ENCODE assay signal across 21 cellular contexts in genomic region chr2:236209535-236209934, GRCh38. TPM values are rescaled to one million over a fixed set of nuclear protein-coding genes. Genes with fewer than 3 reads are reported as not detected.
A peak's percentile ranks its signal among the peaks of the same experiment; 100 is the strongest.
DNase-seq lines count a peak whose midpoint lies in the region; ATAC-seq, FAIRE-seq and TF ChIP-seq lines count a peak whose summit lies in the region.
"Had no signal": no experiment of that assay in that cellular context is flagged by ENCODE, and none has a peak within 500 bp of the region (broad histone marks: within the 10 kb centered on the region; RNA-seq: fewer than 3 reads in every experiment).

No MANE protein-coding gene starts in this region.

- no peaks in the 10 kb centered on the region for H3F3A ChIP-seq in GM23338 (replicated peaks; ENCODE audit: low read depth)

- H3K9ac ChIP-seq in neuronal stem cell (ENCODE audit: low read depth, low read length, poor library complexity), result no peak overlapping the region

- no peak overlapping the region for H4K8ac ChIP-seq in neuronal stem cell (ENCODE audit: low read depth, low read length)

- no peaks in the 10 kb centered on the region for H3K79me2 ChIP-seq in GM23338 (replicated peaks; ENCODE audit: insufficient read depth)

- H3K9me3 ChIP-seq in neuronal stem cell (replicated peaks in 1 of 2; ENCODE audit: control insufficient read depth in 2 of 2, insufficient read depth in 1 of 2, low read depth in 1 of 2, low read length in 2 of 2) (peaks cover 3 to 4% of the 10 kb centered on the region in 2 donors), MG63 (no peaks in the 10 kb centered on the region; the same call in 1 of the 2 replicates)

- H3K36me3 Mint-ChIP-seq in GM23338 (ENCODE audit: low read depth), result no peaks in the 10 kb centered on the region
- no peaks in the 10 kb centered on the region for H3K36me3 Mint-ChIP-seq in activated naive CD8-positive, alpha-beta T cell treated with anti-CD3 and anti-CD28 coated beads for 36 hours

- H3K9me3 Mint-ChIP-seq in GM23338, result peaks cover 3% of the 10 kb centered on the region; the same call in 1 of the 3 replicates
- H3K9me3 Mint-ChIP-seq in activated naive CD8-positive, alpha-beta T cell treated with anti-CD3 and anti-CD28 coated beads for 36 hours, result peaks cover 8% of the 10 kb centered on the region

- no peak overlapping the region for H3K4me3 ChIP-seq in GM23338
- no peak overlapping the region for H3K4me3 ChIP-seq in neuronal stem cell (ENCODE audit: low read length in 2 of 2)
- no peak overlapping the region for H3K4me3 ChIP-seq in MG63
- H3K4me3 ChIP-seq: left lung, skin epidermis had no signal

- H3K9me2 ChIP-seq in GM23338 (ENCODE audit: insufficient read depth), result no peaks in the 10 kb centered on the region

- no peaks in the 10 kb centered on the region for H3K79me1 ChIP-seq in neuronal stem cell (ENCODE audit: low read depth, low read length)

- ATAC-seq in GM23338 (peak; percentile 47), foreskin keratinocyte (no peak)
- ATAC-seq: effector memory CD8-positive, alpha-beta T cell; left lung had no signal

- H2BK5ac ChIP-seq in neuronal stem cell (ENCODE audit: low read length), result no peak overlapping the region

- in situ Hi-C loops in KBM-7 (cut with MboI; ENCODE audit: low pct_unique_long_range_greater_than_20kb, low sequenced_read_pairs), result no loop called here

- no peak overlapping the region for H2AK5ac ChIP-seq in neuronal stem cell (ENCODE audit: low read depth, low read length)

- no peak overlapping the region for H2BK15ac ChIP-seq in neuronal stem cell (ENCODE audit: low read length)

- H3K27me3 Mint-ChIP-seq in GM23338 (ENCODE audit: insufficient read depth, low read depth, poor library complexity), result peaks cover 14% of the 10 kb centered on the region
- peaks cover 9% of the 10 kb centered on the region for H3K27me3 Mint-ChIP-seq in activated naive CD8-positive, alpha-beta T cell treated with anti-CD3 and anti-CD28 coated beads for 36 hours

- no peaks in the 10 kb centered on the region for H4K20me1 ChIP-seq in GM23338 (replicated peaks; ENCODE audit: insufficient read depth)

- no peak overlapping the region for H3K4me2 ChIP-seq in GM23338
- no peak overlapping the region for H3K4me2 ChIP-seq in neuronal stem cell (ENCODE audit: insufficient read depth, low read length, poor library complexity, severe bottlenecking)

- H3K36me3 ChIP-seq in GM23338 (ENCODE audit: insufficient read depth) (no peaks in the 10 kb centered on the region), neuronal stem cell (replicated peaks in 1 of 2; ENCODE audit: control insufficient read depth in 2 of 2, insufficient read depth in 2 of 2, low read length in 2 of 2) (no peaks in the 10 kb centered on the region), MG63 (no peaks in the 10 kb centered on the region)
- H3K36me3 ChIP-seq: left lung had no signal

- H3K4me1 Mint-ChIP-seq in GM23338, result peaks cover 20% of the 10 kb centered on the region
- H3K4me1 Mint-ChIP-seq in activated naive CD8-positive, alpha-beta T cell treated with anti-CD3 and anti-CD28 coated beads for 36 hours, result no peaks in the 10 kb centered on the region

- no peak overlapping the region for H2BK120ac ChIP-seq in neuronal stem cell (ENCODE audit: low read depth, low read length)

- no peak overlapping the region for H2BK12ac ChIP-seq in neuronal stem cell (ENCODE audit: low read length)

- H3K23ac ChIP-seq in neuronal stem cell (ENCODE audit: low read depth, low read length, poor library complexity), result no peak overlapping the region

- peak overlapping the region; percentile 16 for H3K18ac ChIP-seq in neuronal stem cell (ENCODE audit: low read length)

- H3K27ac Mint-ChIP-seq in GM23338, result peak overlapping the region; percentile 20; the same call in 1 of the 2 replicates
- H3K27ac Mint-ChIP-seq in activated naive CD8-positive, alpha-beta T cell treated with anti-CD3 and anti-CD28 coated beads for 36 hours, result no peak overlapping the region
- H3K27ac Mint-ChIP-seq: effector memory CD8-positive, alpha-beta T cell had no signal

- no peaks in the 10 kb centered on the region for H3K27me3 ChIP-seq in GM23338 (ENCODE audit: insufficient read depth)
- peaks cover 32% of the 10 kb centered on the region for H3K27me3 ChIP-seq in foreskin keratinocyte
- no peaks in the 10 kb centered on the region for H3K27me3 ChIP-seq in neuronal stem cell (ENCODE audit: control insufficient read depth in 3 of 3, insufficient read depth in 3 of 3, low read depth in 1 of 3, low read length in 3 of 3)
- H3K27me3 ChIP-seq in MG63, result no peaks in the 10 kb centered on the region

- peak; percentile 68 for DNase-seq in GM23338 (ENCODE audit: low spot score)
- DNase-seq in RCC 7860 (ENCODE audit: low spot score), result peak; percentile 23
- peak; percentile 8 to 35 for DNase-seq in foreskin keratinocyte
- no peak for DNase-seq in neuronal stem cell (ENCODE audit: low spot score)
- no peak for DNase-seq in KBM-7
- no peak for DNase-seq in activated naive CD8-positive, alpha-beta T cell treated with anti-CD3 and anti-CD28 coated beads for 36 hours
- DNase-seq in stimulated activated naive CD4-positive, alpha-beta T cell treated with Interleukin-2 at 50 U/mL for 16 hours (lab: John Stamatoyannopoulos, UW), result no peak
- no peak for DNase-seq in MG63
- DNase-seq: caudate nucleus; COR-L47; effector memory CD8-positive, alpha-beta T cell; GF-D8; hippocampal formation; left lung; NCI-H1417; Right ventricle myocardium superior; stimulated activated CD4-positive, alpha-beta T cell treated with anti-CD3 and anti-CD28 coated beads, Interleukin-4, amount 100 ng/mL, for 24 hours had no signal

- H3K27ac ChIP-seq in GM23338 (ENCODE audit: low read depth) (no peak overlapping the region), foreskin keratinocyte (no peak overlapping the region), neuronal stem cell (replicated peaks; ENCODE audit: low read length) (no peak overlapping the region)
- H3K27ac ChIP-seq: left lung, skin epidermis, VCaP had no signal

- H3K4me1 ChIP-seq in GM23338 (ENCODE audit: insufficient read depth) (peaks cover 4% of the 10 kb centered on the region; the same call in 1 of the 2 replicates), foreskin keratinocyte (no peaks in the 10 kb centered on the region), neuronal stem cell (ENCODE audit: control insufficient read depth in 2 of 2, insufficient read depth in 1 of 2, low read depth in 1 of 2, low read length in 2 of 2) (peaks cover 0 to 16% of the 10 kb centered on the region in 2 donors)
- H3K4me1 ChIP-seq: left lung had no signal

- H3K4me3 Mint-ChIP-seq in GM23338, result no peak overlapping the region; the same call in 2 of the 3 replicates
- H3K4me3 Mint-ChIP-seq in activated naive CD8-positive, alpha-beta T cell treated with anti-CD3 and anti-CD28 coated beads for 36 hours, result no peak overlapping the region
- H3K4me3 Mint-ChIP-seq: effector memory CD8-positive, alpha-beta T cell had no signal

- WGBS in neuronal stem cell (ENCODE audit: extremely low coverage in 2 of 2, insufficient read length in 2 of 2, insufficient replicate concordance in 1 of 2), 2 donors, result no CpG with 5 or more reads among the region's 6 CpGs

- FAIRE-seq in RCC 7860 (lab: Jason Lieb, UNC), result no peak
- FAIRE-seq: GM12891 had no signal

- H3K4ac ChIP-seq in neuronal stem cell (ENCODE audit: low read length), result no peak overlapping the region

- no peak overlapping the region for H4K91ac ChIP-seq in neuronal stem cell (ENCODE audit: low read depth, low read length, poor library complexity)

- TF ChIP-seq CTCF in GM23338 (conservative IDR thresholded peaks at IDR 0.05; ENCODE audit: low read depth in 2 of 2) (peak; percentile 42 to 49), foreskin keratinocyte (conservative IDR thresholded peaks at IDR 0.05) (no peak)

- peak overlapping the region; percentile 59; the same call in 1 of the 2 replicates for H2AFZ ChIP-seq in GM23338
- H2AFZ ChIP-seq in neuronal stem cell (ENCODE audit: low read length), result no peak overlapping the region

- no peak overlapping the region for H3K14ac ChIP-seq in neuronal stem cell (ENCODE audit: low read length)

TF ChIP-seq in GM23338, 12 proteins besides CTCF, POLR2A, EP300 and RAD21 (continues in another document):
- TF ChIP-seq POLR2AphosphoS5 (IDR thresholded peaks at IDR 0.05; ENCODE audit: low read depth) (no peak), STAT1 (IDR thresholded peaks at IDR 0.05; ENCODE audit: unreplicated experiment) (no peak)

RNA-seq across cellular contexts. Expression of gene GBX2, which starts 41.3 kb away (rescaled TPM):
- 0.50 and 1.3 TPM in 2 replicates for total RNA-seq in GM23338 (2014; rRNA removed; shearing (Covaris generic))
- 0.87 and 0.99 TPM in 2 replicates for polyA plus RNA-seq in GM23338 (2016; fragmentation: Nextera tagmentation; extraction: Ambion mirVana)
- total RNA-seq in foreskin keratinocyte, result 0.14 and 0.24 TPM in 2 replicates
- 0.14 and 0.27 TPM in 2 replicates for polyA plus RNA-seq in foreskin keratinocyte
- 0.24 TPM for polyA plus RNA-seq in neuronal stem cell (2013, experiment 1 of 2)
- 0.37 TPM for polyA plus RNA-seq in neuronal stem cell (2013, experiment 2 of 2)
- total RNA-seq in activated naive CD8-positive, alpha-beta T cell treated with anti-CD3 and anti-CD28 coated beads for 36 hours, result not detected
- 0.94 TPM in 1 of 2 replicates, not detected in the other for total RNA-seq in MG63 (2014; rRNA removed; shearing (Covaris generic); ENCODE audit: low replicate concordance)
- total RNA-seq: left lung; Right ventricle myocardium superior; T-helper 1 cell treated with Interleukin-12 subunit alpha and Interleukin-12 subunit beta and Interleukin-4 antibody, amounts not matched to agents 30 ng/mL and 1 ng/mL, for 36 hours had no signal

RNA-seq across cellular contexts. Expression of gene ASB18, which starts 54.7 kb away (rescaled TPM):
- not detected in 2 replicates for total RNA-seq in GM23338 (2014; rRNA removed; shearing (Covaris generic))
- polyA plus RNA-seq in GM23338 (2016; fragmentation: Nextera tagmentation; extraction: Ambion mirVana) (not detected in 2 replicates), foreskin keratinocyte (not detected in 2 replicates)
- total RNA-seq in foreskin keratinocyte, result not detected in 2 replicates
- not detected for polyA plus RNA-seq in neuronal stem cell (2013, experiment 1 of 2)
- not detected for polyA plus RNA-seq in neuronal stem cell (2013, experiment 2 of 2)
- total RNA-seq in activated naive CD8-positive, alpha-beta T cell treated with anti-CD3 and anti-CD28 coated beads for 36 hours, result not detected
- not detected in 2 replicates for total RNA-seq in MG63 (2014; rRNA removed; shearing (Covaris generic); ENCODE audit: low replicate concordance)
- total RNA-seq: left lung; T-helper 1 cell treated with Interleukin-12 subunit alpha and Interleukin-12 subunit beta and Interleukin-4 antibody, amounts not matched to agents 30 ng/mL and 1 ng/mL, for 36 hours had no signal

Comparison
In these comparisons a context has a peak if more than half of its experiments do, and no peak if none do; other contexts are left out.
1. DNase-seq: peak in GM23338 (single experiment), RCC 7860 (single experiment) and foreskin keratinocyte (2 of 2); none in neuronal stem cell (single experiment), KBM-7 (single experiment), activated naive CD8-positive, alpha-beta T cell treated with anti-CD3 and anti-CD28 coated beads for 36 hours (single experiment), stimulated activated naive CD4-positive, alpha-beta T cell treated with Interleukin-2 at 50 U/mL for 16 hours (single experiment) and MG63 (single experiment).